ENCODE assay signal across 14 cellular contexts in genomic region chr6:41768545-41769308, GRCh38. TPM values are rescaled to one million over a fixed set of nuclear protein-coding genes. Genes with fewer than 3 reads are reported as not detected.
DNase-seq lines count a peak whose midpoint lies in the region; ATAC-seq and TF ChIP-seq lines count a peak whose summit lies in the region.
"Had no signal": no experiment of that assay in that cellular context is flagged by ENCODE, and none has a peak within 500 bp of the region (broad histone marks: within the 10 kb centered on the region; RNA-seq: fewer than 3 reads in every experiment).

No MANE protein-coding gene starts in this region.

- no peak overlapping the region for H3K4me3 Mint-ChIP-seq in T-helper 17 cell
- H3K4me3 Mint-ChIP-seq: activated naive CD8-positive, alpha-beta T cell had no signal

- DNase-seq in cardiac muscle cell (ENCODE audit: low read depth in 1 of 2, low spot score in 1 of 2) (no peak), Right ventricle myocardium inferior (ENCODE audit: missing footprints) (no peak), T-helper 17 cell (no peak), kidney tubule cell (ENCODE audit: low spot score) (peak; percentile 35), cerebellum (ENCODE audit: low spot score) (no peak), NOMO-1 (lab: John Stamatoyannopoulos, UW; ENCODE audit: unreplicated experiment in 2 of 2) (no peak), COLO829 (ENCODE audit: low spot score) (no peak), SHP77 treated with DMSO at 0.1 percent for 48 hours (lab: John Stamatoyannopoulos, UW) (no peak)
- DNase-seq: BE2C, heart right ventricle had no signal

- ATAC-seq in Right ventricle myocardium inferior (no peak), T-helper 17 cell (no peak)
- ATAC-seq: Panc1 had no signal

- H3K36me3 Mint-ChIP-seq in T-helper 17 cell (ENCODE audit: low read depth) = peaks cover 2% of the 10 kb centered on the region

- H3K27me3 ChIP-seq in cardiac muscle cell = no peaks in the 10 kb centered on the region
- H3K27me3 ChIP-seq: BE2C, heart right ventricle had no signal

- H3K4me1 ChIP-seq in cardiac muscle cell (ENCODE audit: low read depth) = peaks cover 23% of the 10 kb centered on the region

- H3K4me1 Mint-ChIP-seq in T-helper 17 cell = no peaks in the 10 kb centered on the region

- intact Hi-C loops in Right ventricle myocardium inferior (cut with DNase I) = no loop called here

- no peak overlapping the region for H3K4me3 ChIP-seq in cardiac muscle cell
- H3K4me3 ChIP-seq: heart right ventricle had no signal

- H3K27ac Mint-ChIP-seq in T-helper 17 cell = peak overlapping the region; percentile 29
- H3K27ac Mint-ChIP-seq: activated naive CD8-positive, alpha-beta T cell had no signal

- H3K27me3 Mint-ChIP-seq in T-helper 17 cell = no peaks in the 10 kb centered on the region
- H3K27me3 Mint-ChIP-seq: activated naive CD8-positive, alpha-beta T cell had no signal

- no peaks in the 10 kb centered on the region for H3K9me3 ChIP-seq in cardiac muscle cell (ENCODE audit: low read depth)
- H3K9me3 ChIP-seq in T-helper 17 cell (ENCODE audit: control insufficient read depth, low read length, poor library complexity, severe bottlenecking) = no peaks in the 10 kb centered on the region
- H3K9me3 ChIP-seq: BE2C, heart right ventricle had no signal

- no peak for TF ChIP-seq CTCF in cardiac muscle cell (IDR thresholded peaks at IDR 0.05; ENCODE audit: low read depth, low read length)

- peak overlapping the region; percentile 10 for H3K27ac ChIP-seq in cardiac muscle cell
- H3K27ac ChIP-seq: HL-60 had no signal

- H3K36me3 ChIP-seq in cardiac muscle cell = peaks cover 15% of the 10 kb centered on the region
- H3K36me3 ChIP-seq: BE2C had no signal

RNA-seq across cellular contexts. Expression of gene FRS3, which starts 11.0 kb away (rescaled TPM):
- total RNA-seq in cardiac muscle cell = 24.7 and 25.9 TPM in 2 replicates
- 25.3 and 31.6 TPM in 2 replicates for polyA plus RNA-seq in cardiac muscle cell
- total RNA-seq in Right ventricle myocardium inferior = 5.1 TPM
- 1 to 10 TPM; 5.2 to 6.9 TPM for total RNA-seq in T-helper 17 cell
- 5.2 TPM for total RNA-seq in cerebellum

RNA-seq across cellular contexts. Expression of gene PRICKLE4, which starts 11.9 kb away (rescaled TPM):
- total RNA-seq in cardiac muscle cell (1.9 and 22.5 TPM in 2 replicates), Right ventricle myocardium inferior (3.3 TPM), T-helper 17 cell (not detected), cerebellum (2.4 TPM)
- polyA plus RNA-seq in cardiac muscle cell = 6.4 and 9.3 TPM in 2 replicates

RNA-seq across cellular contexts. Expression of gene TOMM6, which starts 18.8 kb away (rescaled TPM):
- total RNA-seq in cardiac muscle cell (113 and 153 TPM in 2 replicates), Right ventricle myocardium inferior (226 TPM), T-helper 17 cell (100 to 1,000 TPM in 1 of 2 donors, 10 to 100 TPM in 1; 99.1 to 111 TPM), cerebellum (24.0 TPM)
- 198 and 232 TPM in 2 replicates for polyA plus RNA-seq in cardiac muscle cell

RNA-seq across cellular contexts. Expression of gene PGC, which starts 21.5 kb away (rescaled TPM):
- total RNA-seq in cardiac muscle cell = not detected in 2 replicates
- polyA plus RNA-seq in cardiac muscle cell = 0.10 TPM in 1 of 2 replicates, not detected in the other
- not detected for total RNA-seq in Right ventricle myocardium inferior
- not detected for total RNA-seq in T-helper 17 cell
- total RNA-seq in cerebellum = 0.36 TPM
- total RNA-seq: dermis microvascular lymphatic vessel endothelial cell, heart right ventricle had no signal

RNA-seq across cellular contexts. Expression of gene TFEB, which starts 33.3 kb away (rescaled TPM):
- total RNA-seq in cardiac muscle cell (25.8 and 41.0 TPM in 2 replicates), Right ventricle myocardium inferior (39.5 TPM), T-helper 17 cell (10 to 100 TPM; 17.6 to 18.9 TPM), cerebellum (1.9 TPM)
- 34.0 and 57.8 TPM in 2 replicates for polyA plus RNA-seq in cardiac muscle cell
